In the genomic region with DNA sequence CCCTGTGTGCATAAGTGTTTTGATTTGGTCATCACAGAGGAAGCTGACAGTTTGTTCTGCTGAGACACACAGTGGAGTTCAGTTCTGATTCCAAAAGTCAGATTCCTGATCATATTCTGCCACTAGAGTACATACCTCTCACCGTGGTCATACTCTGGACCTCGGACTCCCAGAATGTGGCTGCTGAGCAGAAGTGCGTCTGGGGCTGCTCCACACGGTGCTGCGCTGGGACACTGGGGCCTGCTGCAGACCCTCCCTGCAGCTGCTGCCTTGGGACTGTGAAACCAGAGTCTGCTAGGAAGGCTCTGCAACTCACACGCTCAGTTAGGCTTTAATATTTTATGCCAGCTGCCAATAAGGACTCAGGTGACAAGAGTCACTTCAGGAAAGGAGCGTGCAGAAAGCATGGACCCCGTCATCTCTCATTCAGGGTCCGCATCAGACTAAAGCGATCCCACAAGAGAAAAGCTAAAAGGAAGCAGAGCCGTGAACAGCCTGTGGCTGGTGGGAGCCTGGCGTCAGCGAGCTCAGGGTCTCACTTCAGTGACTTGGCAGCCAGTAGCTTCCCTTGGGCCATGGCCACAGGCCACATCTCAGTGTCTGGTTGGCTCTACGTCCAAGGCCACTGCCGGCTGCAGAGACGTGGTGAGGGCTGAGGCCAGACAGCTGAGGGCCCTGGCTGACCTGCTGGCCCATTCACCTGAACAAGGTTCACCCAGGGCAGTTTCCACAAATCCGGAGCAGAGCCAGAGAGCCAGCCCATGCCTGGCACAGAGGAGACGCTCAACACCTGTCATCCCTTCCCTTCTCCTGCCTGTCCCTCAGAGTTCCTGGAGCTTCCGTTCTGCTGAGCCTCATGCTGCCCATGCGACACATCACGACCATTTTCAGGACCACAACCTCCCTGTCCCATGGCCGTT, we compare ENCODE assay signal across 15 cellular contexts. TPM values are rescaled to one million over a fixed set of nuclear protein-coding genes. Genes with fewer than 3 reads are reported as not detected.
DNase-seq lines count a peak whose midpoint lies in the region; ATAC-seq, FAIRE-seq and TF ChIP-seq lines count a peak whose summit lies in the region.
"Had no signal": no experiment of that assay in that cellular context is flagged by ENCODE, and none has a peak within 500 bp of the region (broad histone marks: within the 10 kb centered on the region; RNA-seq: fewer than 3 reads in every experiment).

No MANE protein-coding gene starts in this region.

- WGBS in SK-N-SH (ENCODE audit: low lambda C conversion rate): 72% methylated on average over 18 of the region's 22 CpGs
- 13% methylated on average over 19 of the region's 22 CpGs for WGBS in HepG2 (ENCODE audit: low lambda C conversion rate)
- 30 to 57% methylated on average over 17 to 20 of the region's 22 CpGs for WGBS in thyroid gland, 2 donors

- H3K36me3 ChIP-seq in SK-N-SH (replicated peaks in 1 of 2; ENCODE audit: control insufficient read depth in 1 of 2, insufficient read depth in 2 of 2, low read length in 1 of 2) (no peaks in the 10 kb centered on the region), HepG2 (replicated peaks in 1 of 2; ENCODE audit: control insufficient read depth in 1 of 2, insufficient read depth in 2 of 2, low read length in 2 of 2) (no peaks in the 10 kb centered on the region), thyroid gland (no peaks in the 10 kb centered on the region)

- peak; percentile 55 to 79; a peak in 3 of 4 replicates for TF ChIP-seq POLR2A in HepG2 (IDR thresholded peaks at IDR 0.05; ENCODE audit: insufficient read depth in 1 of 2, low read depth in 2 of 2, low read length in 2 of 2)
- TF ChIP-seq POLR2A in thyroid gland (IDR thresholded peaks at IDR 0.05): peak in 1 of 2 donors; percentile 93

- H3K27ac ChIP-seq in SK-N-SH (ENCODE audit: low read depth in 2 of 2, low read length in 1 of 2) (no peak overlapping the region), HepG2 (ENCODE audit: extremely low read length, insufficient read depth, low read length) (peak overlapping the region; percentile 90), thyroid gland (peak overlapping the region; percentile 97 to 98 (median 98))

- H3K9ac ChIP-seq in SK-N-SH (no peak overlapping the region), HepG2 (ENCODE audit: insufficient read depth, low read depth, low read length) (peak overlapping the region; percentile 55)

- H4K20me1 ChIP-seq in SK-N-SH (ENCODE audit: insufficient read depth): no peaks in the 10 kb centered on the region
- H4K20me1 ChIP-seq in HepG2 (ENCODE audit: insufficient read depth, low read length): no peaks in the 10 kb centered on the region

- TF ChIP-seq EP300 in SK-N-SH (IDR thresholded peaks at IDR 0.05; ENCODE audit: borderline replicate concordance in 1 of 2, low read depth in 1 of 2, low read length in 1 of 2): no peak
- TF ChIP-seq EP300 in HepG2 (IDR thresholded peaks at IDR 0.05; ENCODE audit: low read depth in 2 of 2, low read length in 2 of 2): peak; percentile 59 to 76; a peak in 3 of 4 replicates
- peak; percentile 75; the same call in 1 of the 2 replicates for TF ChIP-seq EP300 in HepG2 (CRISPR knock-in tag; IDR thresholded peaks at IDR 0.05; ENCODE audit: borderline replicate concordance)

- no peak for TF ChIP-seq CTCF in SK-N-SH (IDR thresholded peaks at IDR 0.05)
- peak; percentile 39 for TF ChIP-seq CTCF in HepG2 (CRISPR knock-in tag; IDR thresholded peaks at IDR 0.05)
- TF ChIP-seq CTCF in thyroid gland (IDR thresholded peaks at IDR 0.05): no peak

- TF ChIP-seq RAD21 in SK-N-SH (IDR thresholded peaks at IDR 0.05; ENCODE audit: low read length) (no peak), HepG2 (CRISPR knock-in tag; IDR thresholded peaks at IDR 0.05) (peak; percentile 18; the same call in 1 of the 2 replicates)

- POLR2A ChIA-PET in SK-N-SH (lab: Yijun Ruan, JAX): interaction anchor here (0.5 kb wide), 1 partner anchor 25 kb away, joined by 3 read pairs; no protein-coding TSS in a partner anchor
- POLR2A ChIA-PET in HepG2 (lab: Yijun Ruan, JAX): interaction anchor here (0.7 to 4.2 kb wide), 17 partner anchors 10 to 454 kb away, joined by 3 to 37 read pairs (median 8); partner anchors contain the start of genes KATNB1 and KIFC3

- CTCF ChIA-PET in SK-N-SH (lab: Yijun Ruan, JAX): interaction anchor here (0.8 to 1.6 kb wide), 2 partner anchors 16 to 24 kb away, joined by 3 to 4 read pairs; partner anchors contain the start of gene KIFC3
- CTCF ChIA-PET in HepG2 (lab: Yijun Ruan, JAX; ENCODE audit: low intra/inter-chr PET ratio, low total read pairs): interaction anchor here (0.9 to 1.1 kb wide), 2 partner anchors 25 to 36 kb away, joined by 3 to 5 read pairs; partner anchors contain the start of gene KIFC3

- no peaks in the 10 kb centered on the region for H3K27me3 ChIP-seq in SK-N-SH (ENCODE audit: insufficient read depth)
- no peaks in the 10 kb centered on the region for H3K27me3 ChIP-seq in HepG2 (ENCODE audit: control insufficient read depth in 1 of 2, insufficient read depth in 2 of 2, low read length in 2 of 2)
- H3K27me3 ChIP-seq in thyroid gland: no peaks in the 10 kb centered on the region

- in situ Hi-C loops in HepG2 (cut with HindIII; ENCODE audit: extremely low pct_ligation_motif_present, low pct_unique_long_range_greater_than_20kb): no loop called here

- no peaks in the 10 kb centered on the region for H3K79me2 ChIP-seq in SK-N-SH (ENCODE audit: insufficient read depth)
- no peaks in the 10 kb centered on the region for H3K79me2 ChIP-seq in HepG2 (ENCODE audit: insufficient read depth, low read length)

- H3K9me3 ChIP-seq in SK-N-SH (no peaks in the 10 kb centered on the region), HepG2 (ENCODE audit: low read length) (no peaks in the 10 kb centered on the region), thyroid gland (no peaks in the 10 kb centered on the region)

- no peaks in the 10 kb centered on the region for H3K9me2 ChIP-seq in SK-N-SH

- H2AFZ ChIP-seq in SK-N-SH (ENCODE audit: low read depth) (no peak overlapping the region), HepG2 (ENCODE audit: low read length) (no peak overlapping the region)

- DNase-seq in SK-N-SH (no peak), cerebellar cortex (ENCODE audit: low spot score) (peak; percentile 44), HepG2 (ENCODE audit: low spot score) (peak; percentile 94), thyroid gland (peak; percentile 92 to 96), activated T-cell treated with anti-CD3 and anti-CD28 coated beads for 4 hours (no peak), urothelium cell line (ENCODE audit: low spot score) (no peak)
- DNase-seq: 8988T; activated effector memory CD4-positive, alpha-beta T cell treated with anti-CD3 and anti-CD28 coated beads, Interleukin-2, amount 50 U/mL, for 16 hours; effector memory CD8-positive, alpha-beta T cell; GDM1; MV-4-11; NCI-H345; stimulated activated CD4-positive, alpha-beta T cell treated with anti-CD3 and anti-CD28 coated beads, Interleukin-4, amount 100 ng/mL, for 1 hour had no signal

- H3K4me1 ChIP-seq in SK-N-SH (ENCODE audit: control insufficient read depth in 1 of 2, insufficient read depth in 2 of 2, low read depth in 1 of 2, low read length in 1 of 2) (peaks cover 0 to 6% of the 10 kb centered on the region in 2 experiments; a peak in 1 of 4 replicates), HepG2 (ENCODE audit: insufficient read depth, low read length) (peaks cover 80% of the 10 kb centered on the region), thyroid gland (peaks cover 46 to 78% of the 10 kb centered on the region in 2 donors)

- H3F3A ChIP-seq in SK-N-SH (replicated peaks; ENCODE audit: insufficient read depth): no peaks in the 10 kb centered on the region

- no peak overlapping the region for H3K4me2 ChIP-seq in SK-N-SH
- peak overlapping the region; percentile 91 for H3K4me2 ChIP-seq in HepG2 (ENCODE audit: low read depth, low read length)

- intact Hi-C loops in HepG2 (cut with micrococcal nuclease; ENCODE audit: unreplicated experiment): loop anchor here (1.0 to 2.0 kb wide), 3 partner anchors 10 to 36 kb away; no protein-coding TSS in a partner anchor
- intact Hi-C loops in thyroid gland (cut with DNase I): no loop called here

- TSS peak; percentile 57 for BruUV-seq in HepG2 (replicated peaks; lab: Mats Ljungman, UMichigan)

- H3K4me3 ChIP-seq in SK-N-SH (ENCODE audit: low read depth in 2 of 2, low read length in 1 of 2) (no peak overlapping the region), HepG2 (replicated peaks in 1 of 3; ENCODE audit: insufficient read depth in 1 of 3, low read depth in 2 of 3, low read length in 3 of 3) (peak overlapping the region; percentile 34 to 59 (median 37)), thyroid gland (replicated peaks in 1 of 3) (no peak overlapping the region)

- ATAC-seq in SK-N-SH treated with all-trans-retinoic acid at 6 μM for 48 hours (peak; percentile 54; the same call in 1 of the 3 replicates), HepG2 (peak; percentile 93), GM21619 (IDR thresholded peaks at IDR 0.05; ENCODE audit: unreplicated experiment) (no peak)
- ATAC-seq: effector memory CD8-positive, alpha-beta T cell had no signal

- peak; percentile 91 for FAIRE-seq in HepG2 (lab: Jason Lieb, UNC)
- FAIRE-seq in urothelium cell line (lab: Jason Lieb, UNC): no peak

RNA-seq across cellular contexts. Expression of gene KIFC3, which starts 24.7 kb away (rescaled TPM):
- polyA plus RNA-seq in SK-N-SH (2012; rRNA removed) (65.4 and 68.0 TPM in 2 replicates), HepG2 (2011; rRNA removed) (42.1 and 70.6 TPM in 2 replicates)
- polyA plus RNA-seq in SK-N-SH (2012; cell fraction: cytosol; rRNA removed): 24.2 and 42.8 TPM in 2 replicates
- 132 and 135 TPM in 2 replicates for polyA plus RNA-seq in SK-N-SH (2012; cell fraction: nucleus; rRNA removed)
- total RNA-seq in HepG2 (2016; rRNA removed; fragmentation: Illumina TruSeq; extraction: Trizol) (30.0 and 45.3 TPM in 2 replicates), thyroid gland (100 to 1,000 TPM in 3 of 4 donors, 10 to 100 TPM in 1; 88.8 to 153 (median 132) TPM)
- total RNA-seq in HepG2 (2016; cell fraction: cytosol; rRNA removed; fragmentation: Illumina TruSeq; extraction: Trizol; ENCODE audit: low read depth): 11.2 and 13.3 TPM in 2 replicates
- total RNA-seq in HepG2 (2016; cell fraction: insoluble cytoplasmic fraction; rRNA removed; fragmentation: Illumina TruSeq; extraction: Trizol): 26.2 and 45.1 TPM in 2 replicates
- total RNA-seq in HepG2 (2016; cell fraction: membrane; rRNA removed; fragmentation: Illumina TruSeq; extraction: Trizol): 23.6 and 24.3 TPM in 2 replicates
- total RNA-seq in HepG2 (2016; cell fraction: nucleus; rRNA removed; fragmentation: Illumina TruSeq; extraction: Trizol): 39.1 and 45.8 TPM in 2 replicates
- 43.4 and 59.0 TPM in 2 replicates for polyA plus RNA-seq in HepG2 (2011; cell fraction: cytosol; rRNA removed)
- polyA plus RNA-seq in HepG2 (2011; cell fraction: nucleus; rRNA removed): 225 and 236 TPM in 2 replicates
- polyA plus RNA-seq in HepG2 (2012): 21.3 and 43.4 TPM in 2 replicates
- 14.4 and 14.6 TPM in 2 replicates for polyA plus RNA-seq in HepG2 (2016; cell fraction: cytosol; fragmentation: Illumina TruSeq; extraction: Trizol; ENCODE audit: low read depth)
- polyA plus RNA-seq in HepG2 (2016; cell fraction: insoluble cytoplasmic fraction; fragmentation: Illumina TruSeq; extraction: Trizol; ENCODE audit: low read depth): 20.2 and 24.5 TPM in 2 replicates
- 13.8 and 19.9 TPM in 2 replicates for polyA plus RNA-seq in HepG2 (2016; cell fraction: membrane; fragmentation: Illumina TruSeq; extraction: Trizol; ENCODE audit: low read depth)
- polyA plus RNA-seq in HepG2 (2016; cell fraction: nucleus; fragmentation: Illumina TruSeq; extraction: Trizol; ENCODE audit: insufficient read depth, low read depth): 79.4 and 80.8 TPM in 2 replicates
- 132 and 141 TPM in 2 replicates for polyA minus RNA-seq in HepG2 (2011; rRNA and poly(A)+ RNA removed; ENCODE audit: low replicate concordance)
- 31.9 and 33.7 TPM in 2 replicates for polyA minus RNA-seq in HepG2 (2011; cell fraction: cytosol; rRNA and poly(A)+ RNA removed)
- polyA minus RNA-seq in HepG2 (2011; cell fraction: nucleus; rRNA and poly(A)+ RNA removed): 94.9 and 117 TPM in 2 replicates

Comparison
In these comparisons a context has a peak if more than half of its experiments do, and no peak if none do; other contexts are left out.
1. DNase-seq: peak in cerebellar cortex (single experiment), HepG2 (single experiment) and thyroid gland (2 of 2); none in SK-N-SH (single experiment), activated T-cell treated with anti-CD3 and anti-CD28 coated beads for 4 hours (single experiment) and urothelium cell line (single experiment).
2. H3K27ac ChIP-seq: peak in HepG2 (single experiment) and thyroid gland (3 of 3); none in SK-N-SH (0 of 2).
3. H3K4me3 ChIP-seq: peak in HepG2 (3 of 3); none in SK-N-SH (0 of 2) and thyroid gland (0 of 3).